In the genomic region with DNA sequence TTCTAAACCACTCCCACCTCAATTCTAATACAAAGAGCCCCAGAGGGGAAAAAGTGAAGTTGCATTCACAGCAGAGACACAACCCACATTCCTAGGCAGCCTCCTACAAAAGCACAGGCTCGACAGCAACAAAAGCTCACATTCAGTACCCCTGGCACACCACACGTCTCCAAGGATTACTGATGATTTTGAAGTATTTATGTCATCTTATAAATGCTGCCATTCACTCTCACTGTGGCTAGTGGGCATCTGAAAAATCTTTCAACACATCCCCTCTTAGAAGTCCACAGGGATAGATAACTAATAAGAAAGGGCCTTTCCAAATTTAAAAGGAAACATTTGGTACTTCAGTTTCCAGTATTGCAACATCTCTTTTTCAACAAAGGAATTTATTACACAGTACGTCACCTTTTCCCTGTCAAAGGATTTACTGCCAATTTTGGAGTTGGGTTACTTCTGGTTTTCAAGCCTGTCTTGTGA, we compare ENCODE assay signal across 11 cellular contexts.
DNase-seq lines count a peak whose midpoint lies in the region; ATAC-seq, FAIRE-seq and TF ChIP-seq lines count a peak whose summit lies in the region.
"Had no signal": no experiment of that assay in that cellular context is flagged by ENCODE, and none has a peak within 500 bp of the region (broad histone marks: within the 10 kb centered on the region; RNA-seq: fewer than 3 reads in every experiment).

No MANE protein-coding gene starts in this region.

- no peaks in the 10 kb centered on the region for H3K4me1 ChIP-seq in testis
- no peaks in the 10 kb centered on the region for H3K4me1 ChIP-seq in Peyer's patch

- DNase-seq in HTR-8/SVneo (ENCODE audit: insufficient read length, low spot score) (peak; percentile 36), T47D (ENCODE audit: low read depth in 1 of 2, low spot score in 1 of 2) (peak; percentile 4 to 34), islet precursor cell (peak; percentile 81), testis (peak; percentile 14), Peyer's patch (no peak), substantia nigra (lab: John Stamatoyannopoulos, UW) (no peak)
- DNase-seq: activated CD4-positive, alpha-beta memory T cell treated with anti-CD3 and anti-CD28 coated beads, Interleukin-2, amount 10 ng/mL, durations not matched to agents 7 days and 5 days; stimulated activated naive B cell treated with anti-CD40 and anti-IgM and Interleukin-4, amounts not matched to agents 10 μg/mL and 1 μg/mL and 100 μg/mL, for 72 hours had no signal

- H3K4me3 ChIP-seq in testis = no peak overlapping the region
- no peak overlapping the region for H3K4me3 ChIP-seq in Peyer's patch

- intact Hi-C loops in testis (cut with DNase I; ENCODE audit: low total_unique reads) = no loop called here

- no peak for FAIRE-seq in HTR-8/SVneo (lab: Jason Lieb, UNC)

- no peak overlapping the region for H3K27ac ChIP-seq in testis
- H3K27ac ChIP-seq in Peyer's patch = no peak overlapping the region
- no peak overlapping the region for H3K27ac ChIP-seq in substantia nigra (ENCODE audit: low read depth, low read length, poor library complexity, severe bottlenecking)
- H3K27ac ChIP-seq: KMS-11 had no signal

- TF ChIP-seq POLR2A in testis (IDR thresholded peaks at IDR 0.05) (no peak), Peyer's patch (IDR thresholded peaks at IDR 0.05) (no peak)

- TF ChIP-seq CTCF in testis (IDR thresholded peaks at IDR 0.05) (no peak), Peyer's patch (IDR thresholded peaks at IDR 0.05) (no peak)

- H3K9me3 ChIP-seq in testis (no peaks in the 10 kb centered on the region), Peyer's patch (no peaks in the 10 kb centered on the region)

- 45 to 73% methylated on average over 3 of the region's 3 CpGs for WGBS in testis, 2 donors

- no peaks in the 10 kb centered on the region for H3K36me3 ChIP-seq in testis (ENCODE audit: low read depth, missing control alignments)
- H3K36me3 ChIP-seq in Peyer's patch = no peaks in the 10 kb centered on the region

- ATAC-seq in HG03108 (IDR thresholded peaks at IDR 0.05; ENCODE audit: unreplicated experiment) (no peak), GM21825 (IDR thresholded peaks at IDR 0.05; ENCODE audit: unreplicated experiment) (no peak)
- ATAC-seq: stimulated activated naive B cell treated with anti-CD40 and anti-IgM and Interleukin-4, amounts not matched to agents 10 μg/mL and 1 μg/mL and 100 μg/mL, for 72 hours had no signal

- in situ Hi-C loops in T47D (cut with HindIII; ENCODE audit: low pct_unique_long_range_greater_than_20kb, low sequenced_read_pairs) = no loop called here

- no peaks in the 10 kb centered on the region for H3K27me3 ChIP-seq in testis
- H3K27me3 ChIP-seq in Peyer's patch = no peaks in the 10 kb centered on the region

Comparison
In these comparisons a context has a peak if more than half of its experiments do, and no peak if none do; other contexts are left out.
1. DNase-seq: peak in HTR-8/SVneo (single experiment), T47D (2 of 2), islet precursor cell (single experiment) and testis (single experiment); none in Peyer's patch (0 of 3) and substantia nigra (0 of 49).